Comparison of ENCODE assay signal across 9 cellular contexts in genomic region chr1:115469703-115470476, GRCh38.
A peak's percentile ranks its signal among the peaks of the same experiment; 100 is the strongest.
DNase-seq lines count a peak whose midpoint lies in the region; ATAC-seq and TF ChIP-seq lines count a peak whose summit lies in the region.
"Had no signal": no experiment of that assay in that cellular context is flagged by ENCODE, and none has a peak within 500 bp of the region (broad histone marks: within the 10 kb centered on the region; RNA-seq: fewer than 3 reads in every experiment).

No MANE protein-coding gene starts in this region.

- peaks cover 5 to 9% (median 7%) of the 10 kb centered on the region in 6 donors for H3K4me1 ChIP-seq in spleen

- H3K4me1 Mint-ChIP-seq in activated naive CD8-positive, alpha-beta T cell treated with anti-CD3 and anti-CD28 coated beads for 36 hours: peaks cover 5% of the 10 kb centered on the region

- TF ChIP-seq CTCF in spleen (IDR thresholded peaks at IDR 0.05 in 8 of 11, conservative IDR thresholded peaks at IDR 0.05 in 3 of 11): peak; percentile 31 to 81 (median 62)

- no peaks in the 10 kb centered on the region for H3K27me3 ChIP-seq in spleen (replicated peaks in 1 of 7)

- H3K27me3 Mint-ChIP-seq in activated naive CD8-positive, alpha-beta T cell treated with anti-CD3 and anti-CD28 coated beads for 36 hours: no peaks in the 10 kb centered on the region

- ATAC-seq in HG02763 (IDR thresholded peaks at IDR 0.05; ENCODE audit: unreplicated experiment) (peak; percentile 58), HG03139 (IDR thresholded peaks at IDR 0.05; ENCODE audit: unreplicated experiment) (no peak)

- H3K4me3 Mint-ChIP-seq in activated naive CD8-positive, alpha-beta T cell treated with anti-CD3 and anti-CD28 coated beads for 36 hours: no peak overlapping the region
- H3K4me3 Mint-ChIP-seq: CD4-positive, CD25-positive, alpha-beta regulatory T cell had no signal

- intact Hi-C loops in spleen (cut with DNase I; ENCODE audit: low total_unique reads): loop anchor here (5.0 kb wide), 1 partner anchor 328 kb away; no protein-coding TSS in a partner anchor

- no peak overlapping the region for H3K27ac Mint-ChIP-seq in activated naive CD8-positive, alpha-beta T cell treated with anti-CD3 and anti-CD28 coated beads for 36 hours
- H3K27ac Mint-ChIP-seq: CD4-positive, CD25-positive, alpha-beta regulatory T cell had no signal

- DNase-seq in NCI-H146 (lab: John Stamatoyannopoulos, UW): peak; percentile 43
- DNase-seq in NCI-H146 treated with DMSO at 0.1 percent for 48 hours (lab: John Stamatoyannopoulos, UW; ENCODE audit: unreplicated experiment): no peak
- peak; percentile 23 for DNase-seq in NCI-H69 (lab: John Stamatoyannopoulos, UW)
- peak; percentile 22 for DNase-seq in activated naive CD8-positive, alpha-beta T cell treated with anti-CD3 and anti-CD28 coated beads for 36 hours
- DNase-seq in hepatic stellate cell (ENCODE audit: low spot score): peak; percentile 72
- DNase-seq in spleen: no peak

- H3K9me3 ChIP-seq in spleen: no peaks in the 10 kb centered on the region

- no peak for TF ChIP-seq POLR2A in spleen (IDR thresholded peaks at IDR 0.05)

- 18 to 26% (median 21%) methylated on average over 11 of the region's 11 CpGs for WGBS in spleen, 5 donors

- H3K27ac ChIP-seq in spleen: no peak overlapping the region

- no peaks in the 10 kb centered on the region for H3K9me3 Mint-ChIP-seq in activated naive CD8-positive, alpha-beta T cell treated with anti-CD3 and anti-CD28 coated beads for 36 hours

- H3K4me3 ChIP-seq in spleen: no peak overlapping the region

- no peaks in the 10 kb centered on the region for H3K36me3 ChIP-seq in spleen

- H3K36me3 Mint-ChIP-seq in activated naive CD8-positive, alpha-beta T cell treated with anti-CD3 and anti-CD28 coated beads for 36 hours: no peaks in the 10 kb centered on the region
- H3K36me3 Mint-ChIP-seq: CD4-positive, CD25-positive, alpha-beta regulatory T cell had no signal

Comparison
In these comparisons a context has a peak if more than half of its experiments do, and no peak if none do; other contexts are left out.
1. DNase-seq: peak in NCI-H146 (single experiment), NCI-H69 (single experiment), activated naive CD8-positive, alpha-beta T cell treated with anti-CD3 and anti-CD28 coated beads for 36 hours (single experiment) and hepatic stellate cell (single experiment); none in NCI-H146 treated with DMSO at 0.1 percent for 48 hours (single experiment) and spleen (single experiment).